In the genomic region with DNA sequence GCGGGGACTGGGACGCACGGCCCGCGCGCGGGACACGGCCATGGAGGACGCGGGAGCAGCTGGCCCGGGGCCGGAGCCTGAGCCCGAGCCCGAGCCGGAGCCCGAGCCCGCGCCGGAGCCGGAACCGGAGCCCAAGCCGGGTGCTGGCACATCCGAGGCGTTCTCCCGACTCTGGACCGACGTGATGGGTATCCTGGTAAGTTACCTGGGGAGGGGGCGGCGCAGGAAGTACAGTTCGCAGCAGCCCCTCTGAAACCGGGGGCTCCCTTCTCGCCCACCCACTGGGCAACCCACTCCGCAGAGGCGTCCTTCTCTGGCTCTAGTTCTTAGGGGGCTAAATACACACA, we compare ENCODE assay signal across 8 cellular contexts. TPM values are rescaled to one million over a fixed set of nuclear protein-coding genes. Genes with fewer than 3 reads are reported as not detected.
DNase-seq lines count a peak whose midpoint lies in the region; TF ChIP-seq lines count a peak whose summit lies in the region.

No MANE protein-coding gene starts in this region.

- intact Hi-C loops in lower leg skin (cut with DNase I; ENCODE audit: low total_unique reads) (no loop called here), testis (cut with DNase I; ENCODE audit: low total_unique reads) (no loop called here)

- H3K27ac Mint-ChIP-seq in T-helper 2 cell treated with Interferon-gamma antibody and Interleukin-4, amounts not matched to agents 5 μg/mL and 100 μg/mL, for 36 hours: no peak overlapping the region

- H3K27me3 ChIP-seq in testis: no peaks in the 10 kb centered on the region

- no peaks in the 10 kb centered on the region for H3K9me3 ChIP-seq in testis

- H3K36me3 Mint-ChIP-seq in T-helper 2 cell treated with Interferon-gamma antibody and Interleukin-4, amounts not matched to agents 5 μg/mL and 100 μg/mL, for 36 hours (ENCODE audit: low read depth): no peaks in the 10 kb centered on the region

- peaks cover 61% of the 10 kb centered on the region for H3K27me3 Mint-ChIP-seq in T-helper 2 cell treated with Interferon-gamma antibody and Interleukin-4, amounts not matched to agents 5 μg/mL and 100 μg/mL, for 36 hours (ENCODE audit: low read depth)

- TF ChIP-seq CTCF in astrocyte of the spinal cord (IDR thresholded peaks at IDR 0.05; ENCODE audit: low read depth, low read length) (no peak), lower leg skin (IDR thresholded peaks at IDR 0.05) (no peak), testis (IDR thresholded peaks at IDR 0.05) (no peak)

- H3K9me3 Mint-ChIP-seq in T-helper 2 cell treated with Interferon-gamma antibody and Interleukin-4, amounts not matched to agents 5 μg/mL and 100 μg/mL, for 36 hours: no peaks in the 10 kb centered on the region

- H3K27ac ChIP-seq in testis: peak overlapping the region in 1 of 2 donors; percentile 82

- H3K4me3 ChIP-seq in astrocyte of the spinal cord (ENCODE audit: low read depth, low read length) (peak overlapping the region; percentile 73), lower leg skin (ENCODE audit: low read depth, poor library complexity, severe bottlenecking) (peak overlapping the region; percentile 68), testis (peak overlapping the region; percentile 65 to 73)

- in situ Hi-C loops in astrocyte of the spinal cord (cut with HindIII; ENCODE audit: low sequenced_read_pairs): no loop called here

- H3K4me1 Mint-ChIP-seq in T-helper 2 cell treated with Interferon-gamma antibody and Interleukin-4, amounts not matched to agents 5 μg/mL and 100 μg/mL, for 36 hours (ENCODE audit: low read depth): peaks cover 11% of the 10 kb centered on the region

- peaks cover 8% of the 10 kb centered on the region for H3K4me1 ChIP-seq in testis

- H3K36me3 ChIP-seq in testis (ENCODE audit: low read depth, missing control alignments): no peaks in the 10 kb centered on the region

- peak overlapping the region; percentile 16 for H3K4me3 Mint-ChIP-seq in T-helper 2 cell treated with Interferon-gamma antibody and Interleukin-4, amounts not matched to agents 5 μg/mL and 100 μg/mL, for 36 hours

- TF ChIP-seq POLR2A in lower leg skin (IDR thresholded peaks at IDR 0.05) (no peak), testis (IDR thresholded peaks at IDR 0.05) (no peak)

- WGBS in lower leg skin, 2 donors: 1 to 2% methylated on average over 9 to 22 of the region's 34 CpGs
- WGBS in testis, 2 donors: 1 to 4% methylated on average over 9 to 24 of the region's 34 CpGs

- no peak for DNase-seq in T-helper 2 cell treated with Interferon-gamma antibody and Interleukin-4, amounts not matched to agents 5 μg/mL and 100 μg/mL, for 36 hours (ENCODE audit: low spot score)
- no peak for DNase-seq in T-helper 2 cell
- no peak for DNase-seq in astrocyte of the spinal cord (ENCODE audit: low read depth, low spot score)
- peak in 1 of 2 donors; percentile 87 for DNase-seq in lower leg skin (ENCODE audit: low spot score in 2 of 2)
- DNase-seq in testis: peak; percentile 48
- DNase-seq in effector CD4-positive, alpha-beta T cell: no peak
- DNase-seq in stimulated activated CD4-positive, alpha-beta T cell treated with anti-CD3 and anti-CD28 coated beads, Interleukin-15, amount 100 ng/mL, for 24 hours: no peak
- no peak for DNase-seq in NCI-H345 (lab: John Stamatoyannopoulos, UW)

RNA-seq across cellular contexts. Expression of gene SASH1, which starts 0.4 kb away (rescaled TPM):
- total RNA-seq in lower leg skin (100 to 1,000 TPM in 1 of 4 donors, 10 to 100 TPM in 3; 74.9 to 106 (median 91.5) TPM), testis (10 to 100 TPM; 40.3 to 42.1 TPM)
- polyA plus RNA-seq in testis (ENCODE audit: insufficient read depth, low read depth, low replicate concordance): 12.1 TPM
